ENCODE assay signal across 31 cellular contexts in genomic region chr16:19088341-19088916, GRCh38.
"Had no signal": no experiment of that assay in that cellular context is flagged by ENCODE, and none has a peak within 500 bp of the region (broad histone marks: within the 10 kb centered on the region; RNA-seq: fewer than 3 reads in every experiment).

No MANE protein-coding gene starts in this region.

- H3K36me3 ChIP-seq: cardiac muscle cell, colonic mucosa, heart left ventricle, lower lobe of right lung, uterus, WERI-Rb-1 had no signal

- H3K27me3 Mint-ChIP-seq: activated naive CD8-positive, alpha-beta T cell had no signal

- H3K27me3 ChIP-seq: cardiac muscle cell, colonic mucosa, foreskin keratinocyte, heart left ventricle, testis, uterus had no signal

- DNase-seq: activated CD4-positive, alpha-beta T cell treated with anti-CD3 and anti-CD28 coated beads for 48 hours; activated CD4-positive, alpha-beta T cell treated with anti-CD3 and anti-CD28 coated beads, Interleukin-2, amount 50 U/mL, for 48 hours; activated CD8-positive, alpha-beta memory T cell treated with anti-CD3 and anti-CD28 coated beads for 24 hours; activated effector memory CD4-positive, alpha-beta T cell treated with Interleukin-2 at 50 U/mL for 16 hours; activated naive CD4-positive, alpha-beta T cell treated with Interleukin-2 at 50 U/mL for 16 hours; anterior cingulate cortex; cerebellar nuclear complex; colonic mucosa; effector memory CD8-positive, alpha-beta T cell; foreskin keratinocyte; heart left ventricle; hypothalamus; immature natural killer cell; kidney; lower lobe of right lung; mesendoderm; mucosa of descending colon; posterior cingulate gyrus; right cardiac atrium; stimulated activated CD4-positive, alpha-beta T cell treated with anti-CD3 and anti-CD28 coated beads, Interleukin-15, amount 100 ng/mL, for 24 hours; stimulated activated CD4-positive, alpha-beta T cell treated with anti-CD3 and anti-CD28 coated beads, Interleukin-2, amount 100 ng/mL, for 24 hours; stimulated activated naive CD4-positive, alpha-beta T cell; T-helper 9 cell; testis; trophoblast cell; uterus; WERI-Rb-1 had no signal

- H3K4me1 ChIP-seq: colonic mucosa, uterus had no signal

- H3K9me3 ChIP-seq: colonic mucosa, heart left ventricle, lower lobe of right lung, mucosa of descending colon, testis, uterus had no signal

- H3K4me3 ChIP-seq: cardiac muscle cell, colonic mucosa, heart left ventricle, lower lobe of right lung, mucosa of descending colon, testis, uterus had no signal

- H3K27ac ChIP-seq: cardiac muscle cell, colonic mucosa, foreskin keratinocyte, heart left ventricle, lower lobe of right lung, testis, uterus, WERI-Rb-1 had no signal

- H3K27ac Mint-ChIP-seq: activated naive CD8-positive, alpha-beta T cell; effector memory CD8-positive, alpha-beta T cell; immature natural killer cell; natural killer cell treated with Interleukin-12 subunit alpha and Interleukin-12 subunit beta and Interleukin-15 and Interleukin-18, amount 100 ng/mL, for 72 hours; T-helper 1 cell treated with Interleukin-12 subunit alpha and Interleukin-12 subunit beta and Interleukin-4 antibody, amounts not matched to agents 30 μg/mL and 1 μg/mL, for 36 hours had no signal

- H3K9me3 Mint-ChIP-seq: effector memory CD8-positive, alpha-beta T cell; immature natural killer cell had no signal

- H3K36me3 Mint-ChIP-seq: activated naive CD8-positive, alpha-beta T cell; immature natural killer cell had no signal

- FAIRE-seq: kidney had no signal

- H3K4me3 Mint-ChIP-seq: activated naive CD8-positive, alpha-beta T cell; effector memory CD8-positive, alpha-beta T cell; immature natural killer cell; natural killer cell treated with Interleukin-12 subunit alpha and Interleukin-12 subunit beta and Interleukin-15 and Interleukin-18, amount 100 ng/mL, for 72 hours; T-helper 1 cell treated with Interleukin-12 subunit alpha and Interleukin-12 subunit beta and Interleukin-4 antibody, amounts not matched to agents 30 μg/mL and 1 μg/mL, for 36 hours had no signal
